Comparison of ENCODE assay signal across 2 cellular contexts in genomic region chr22:38798496-38798895, GRCh38.
TF ChIP-seq lines count a peak whose summit lies in the region.

No MANE protein-coding gene starts in this region.

TF ChIP-seq in HEK293, 187 proteins besides CTCF, POLR2A, EP300 and RAD21:
- TF ChIP-seq ZNF654 (tag by site-specific recombination; IDR thresholded peaks at IDR 0.05; ENCODE audit: low read depth) (no peak), ZFHX2 (tag by site-specific recombination; conservative IDR thresholded peaks at IDR 0.05) (peak; percentile 42), ZNF785 (tag by site-specific recombination; IDR thresholded peaks at IDR 0.05) (no peak), EGR2 (tag by site-specific recombination; IDR thresholded peaks at IDR 0.05; ENCODE audit: low read depth) (0 out of 2 replicates have a peak, but pooled peaks have one; percentile 4)

TF ChIP-seq in H1, 55 proteins besides CTCF, POLR2A, EP300 and RAD21:
- TF ChIP-seq PHF8 (conservative IDR thresholded peaks at IDR 0.05; ENCODE audit: low read depth, low read length): no peak
- no peak for TF ChIP-seq SUZ12 (IDR thresholded peaks at IDR 0.05; ENCODE audit: low read length)
- TF ChIP-seq SRF (IDR thresholded peaks at IDR 0.05; ENCODE audit: low read depth, low read length): no peak
- no peak for TF ChIP-seq CTBP2 (IDR thresholded peaks at IDR 0.05; ENCODE audit: borderline replicate concordance, insufficient read depth, insufficient read length, low read length)
- no peak for TF ChIP-seq TCF12 (IDR thresholded peaks at IDR 0.05; ENCODE audit: low read depth, low read length)
- TF ChIP-seq TEAD4 (IDR thresholded peaks at IDR 0.05; ENCODE audit: low read depth, low read length): no peak
- TF ChIP-seq POU5F1 (IDR thresholded peaks at IDR 0.05; ENCODE audit: low read depth, low read length): no peak
- no peak for TF ChIP-seq HDAC6 (IDR thresholded peaks at IDR 0.05; ENCODE audit: low read depth, low read length)
- no peak for TF ChIP-seq RBBP5 (IDR thresholded peaks at IDR 0.05; ENCODE audit: borderline replicate concordance, low read depth, low read length)
- no peak for TF ChIP-seq CHD7 (IDR thresholded peaks at IDR 0.05; ENCODE audit: insufficient replicate concordance, low read length)
- TF ChIP-seq CBX8 (IDR thresholded peaks at IDR 0.05; ENCODE audit: borderline replicate concordance, low read depth, low read length): no peak
- no peak for TF ChIP-seq SIRT6 (IDR thresholded peaks at IDR 0.05; ENCODE audit: low read length)
- no peak for TF ChIP-seq SP1 (IDR thresholded peaks at IDR 0.05; ENCODE audit: low read depth, low read length)
- no peak for TF ChIP-seq CREB1 (IDR thresholded peaks at IDR 0.05)
